ENCODE assay signal across 8 cellular contexts in the genomic region with DNA sequence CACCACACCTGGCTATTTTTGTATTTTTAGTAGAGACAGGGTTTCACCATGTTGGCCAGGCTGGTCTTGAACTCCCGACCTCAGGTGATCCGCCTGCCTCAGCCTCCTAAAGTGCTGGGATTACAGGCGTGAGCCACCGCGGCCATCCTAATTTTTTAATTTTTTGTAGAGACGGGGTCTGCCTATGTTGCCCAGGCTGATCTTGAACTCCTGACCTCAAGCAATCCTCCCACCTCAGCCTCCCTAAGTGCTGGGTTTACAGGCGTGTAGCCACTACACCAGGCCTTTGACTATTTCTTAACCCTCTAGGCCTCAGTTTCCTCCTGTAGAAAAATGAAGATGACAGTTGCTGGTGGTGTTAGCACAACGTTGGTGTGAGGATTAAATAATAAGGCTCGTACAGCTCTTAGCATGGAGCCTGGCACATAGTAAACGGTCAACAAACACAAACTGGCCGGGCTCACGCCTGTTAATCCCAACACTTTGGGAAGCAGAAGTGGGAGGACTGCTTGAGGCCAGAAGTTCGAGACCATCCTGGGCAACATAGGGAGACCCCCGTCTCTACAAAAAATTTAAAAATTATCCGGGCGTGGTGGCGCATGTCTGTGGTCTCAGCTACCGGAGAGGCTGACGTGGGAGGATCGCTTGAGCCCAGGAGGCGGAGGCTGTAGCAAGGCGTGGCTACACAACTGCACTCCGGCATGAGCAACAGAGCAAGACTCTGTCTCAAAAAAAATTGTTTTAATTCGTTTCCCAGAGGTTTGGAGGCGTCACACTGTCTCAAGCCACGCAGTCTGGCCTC. TPM values are rescaled to one million over a fixed set of nuclear protein-coding genes. Genes with fewer than 3 reads are reported as not detected.
A peak's percentile ranks its signal among the peaks of the same experiment; 100 is the strongest.
DNase-seq lines count a peak whose midpoint lies in the region; ATAC-seq and TF ChIP-seq lines count a peak whose summit lies in the region.

No MANE protein-coding gene starts in this region.

- peaks cover 18% of the 10 kb centered on the region for H3K36me3 ChIP-seq in rectal smooth muscle tissue (ENCODE audit: control insufficient read depth, insufficient read depth, low read length)

- H3K27me3 Mint-ChIP-seq in T-helper 17 cell: no peaks in the 10 kb centered on the region
- H3K27me3 Mint-ChIP-seq in glutamatergic neuron (ENCODE audit: unreplicated experiment): peaks cover 1% of the 10 kb centered on the region

- H3K4me1 ChIP-seq in rectal smooth muscle tissue (ENCODE audit: control insufficient read depth, insufficient read depth, low read length): peaks cover 7% of the 10 kb centered on the region

- no peak for TF ChIP-seq CTCF in glutamatergic neuron (IDR thresholded peaks at IDR 0.05; ENCODE audit: partially characterized antibody, unreplicated experiment)

- H3K27ac Mint-ChIP-seq in T-helper 17 cell (peak overlapping the region; percentile 91), glutamatergic neuron (ENCODE audit: unreplicated experiment) (peak overlapping the region; percentile 52)

- H3K9me3 ChIP-seq in T-helper 17 cell (ENCODE audit: control insufficient read depth, low read length, poor library complexity, severe bottlenecking): no peaks in the 10 kb centered on the region

- H3K36me3 Mint-ChIP-seq in T-helper 17 cell (ENCODE audit: low read depth) (peaks cover 3% of the 10 kb centered on the region), glutamatergic neuron (ENCODE audit: unreplicated experiment) (no peaks in the 10 kb centered on the region)

- H3K4me1 Mint-ChIP-seq in T-helper 17 cell (peaks cover 21% of the 10 kb centered on the region), glutamatergic neuron (ENCODE audit: low read depth, unreplicated experiment) (peaks cover 5% of the 10 kb centered on the region)

- no peaks in the 10 kb centered on the region for H3K27me3 ChIP-seq in rectal smooth muscle tissue (ENCODE audit: control insufficient read depth, insufficient read depth, low read length)

- ATAC-seq in HG03039 (IDR thresholded peaks at IDR 0.05; ENCODE audit: unreplicated experiment) (peak; percentile 33), T-helper 17 cell (peak; percentile 73)

- H3K9ac ChIP-seq in rectal smooth muscle tissue (ENCODE audit: low read length): peak overlapping the region; percentile 38

- H3K4me3 Mint-ChIP-seq in T-helper 17 cell (peak overlapping the region; percentile 91), glutamatergic neuron (ENCODE audit: unreplicated experiment) (peak overlapping the region; percentile 74)

- peaks cover 6% of the 10 kb centered on the region for H3K9me3 Mint-ChIP-seq in glutamatergic neuron (ENCODE audit: unreplicated experiment)

- H3K27ac ChIP-seq in rectal smooth muscle tissue (ENCODE audit: low read depth, low read length): peak overlapping the region; percentile 88

- peak overlapping the region; percentile 88 for H3K4me3 ChIP-seq in rectal smooth muscle tissue (ENCODE audit: low read length)

- peak in 3 of 4 experiments; percentile 48 to 72 (median 52) for DNase-seq in activated naive CD4-positive, alpha-beta T cell (lab: John Stamatoyannopoulos, UW)
- DNase-seq in activated naive CD4-positive, alpha-beta T cell treated with Interleukin-2 at 50 U/mL for 16 hours: no peak
- DNase-seq in T-helper 17 cell (no peak), glutamatergic neuron (no peak), GF-D8 (lab: John Stamatoyannopoulos, UW) (no peak)
- no peak for DNase-seq in stimulated activated CD4-positive, alpha-beta T cell treated with anti-CD3 and anti-CD28 coated beads, Interleukin-1b, Interleukin-23, amount 100 ng/mL, for 48 hours

RNA-seq across cellular contexts. Expression of gene DDX54, which starts 1.0 kb away (rescaled TPM):
- total RNA-seq in T-helper 17 cell (10 to 100 TPM; 75.9 to 92.5 TPM), glutamatergic neuron (ENCODE audit: unreplicated experiment) (16.9 TPM)

RNA-seq across cellular contexts. Expression of gene RITA1, which starts 1.2 kb away (rescaled TPM):
- total RNA-seq in T-helper 17 cell (1 to 10 TPM; 5.1 to 8.6 TPM), glutamatergic neuron (ENCODE audit: unreplicated experiment) (6.7 TPM)

RNA-seq across cellular contexts. Expression of gene CFAP73, which starts 34.8 kb away (rescaled TPM):
- total RNA-seq in T-helper 17 cell (not detected), glutamatergic neuron (ENCODE audit: unreplicated experiment) (not detected)

RNA-seq across cellular contexts. Expression of gene TPCN1, which starts 37.0 kb away (rescaled TPM):
- total RNA-seq in T-helper 17 cell (10 to 100 TPM; 39.9 to 59.0 TPM), glutamatergic neuron (ENCODE audit: unreplicated experiment) (7.9 TPM)

RNA-seq across cellular contexts. Expression of gene RASAL1, which starts 48.7 kb away (rescaled TPM):
- total RNA-seq in T-helper 17 cell: under 1 TPM; 0.15 to 0.89 TPM
- not detected for total RNA-seq in glutamatergic neuron (ENCODE audit: unreplicated experiment)

Comparison
In these comparisons a context has a peak if more than half of its experiments do, and no peak if none do; other contexts are left out.
1. DNase-seq: peak in activated naive CD4-positive, alpha-beta T cell (3 of 4); none in activated naive CD4-positive, alpha-beta T cell treated with Interleukin-2 at 50 U/mL for 16 hours (single experiment), T-helper 17 cell (0 of 3), glutamatergic neuron (single experiment), GF-D8 (single experiment) and stimulated activated CD4-positive, alpha-beta T cell treated with anti-CD3 and anti-CD28 coated beads, Interleukin-1b, Interleukin-23, amount 100 ng/mL, for 48 hours (single experiment).